In the genomic region with DNA sequence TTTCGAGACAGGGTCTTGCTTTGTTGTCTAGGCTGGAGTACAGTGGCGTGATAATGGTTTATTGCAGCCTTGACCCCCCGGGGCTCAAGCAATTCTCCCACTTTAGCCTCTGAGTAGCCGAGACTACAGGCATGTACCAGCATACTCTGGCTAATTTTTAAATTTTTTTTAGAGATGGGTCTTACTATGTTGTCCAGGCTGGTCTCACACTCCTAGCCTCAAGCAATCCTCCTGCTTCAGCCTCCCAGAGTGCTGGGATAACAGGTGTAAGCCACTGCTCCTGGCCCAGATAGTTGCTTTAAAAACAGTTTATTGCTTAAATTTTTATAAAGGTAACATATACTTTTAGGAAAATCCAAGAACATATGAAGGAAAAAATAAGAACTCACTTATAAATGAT, we compare ENCODE assay signal across 25 cellular contexts. TPM values are rescaled to one million over a fixed set of nuclear protein-coding genes. Genes with fewer than 3 reads are reported as not detected.
"Had no signal": no experiment of that assay in that cellular context is flagged by ENCODE, and none has a peak within 500 bp of the region (broad histone marks: within the 10 kb centered on the region; RNA-seq: fewer than 3 reads in every experiment).

No MANE protein-coding gene starts in this region.

- H3K4me3 Mint-ChIP-seq: naive thymus-derived CD8-positive, alpha-beta T cell had no signal

- H3K36me3 ChIP-seq: colonic mucosa, heart left ventricle, neutrophil, tibial artery had no signal

- H3K4me1 ChIP-seq: tibial artery had no signal

- H3K27me3 ChIP-seq: colonic mucosa, heart left ventricle, tibial artery had no signal

- H3K9me3 ChIP-seq: colonic mucosa, mucosa of descending colon, neutrophil, tibial artery had no signal

- H3K36me3 Mint-ChIP-seq: naive thymus-derived CD8-positive, alpha-beta T cell had no signal

- H3K27ac ChIP-seq: colonic mucosa, heart left ventricle, neutrophil, tibial artery had no signal

- DNase-seq: cerebellar nuclear complex; colonic mucosa; effector CD4-positive, alpha-beta T cell; heart left ventricle; hippocampal formation; kidney glomerular epithelial cell; mucosa of descending colon; right cardiac atrium; small intestine; stimulated activated CD4-positive, alpha-beta T cell treated with anti-CD3 and anti-CD28 coated beads, Interleukin-2, amount 100 ng/mL, for 48 hours; stimulated activated naive CD4-positive, alpha-beta T cell treated with Interleukin-2 at 50 U/mL for 16 hours; tibial artery had no signal

- ATAC-seq: esophagus mucosa; heart left ventricle; mucosa of descending colon; naive thymus-derived CD8-positive, alpha-beta T cell; right cardiac atrium had no signal

- H3K4me3 ChIP-seq: colonic mucosa, heart left ventricle, mucosa of descending colon, tibial artery had no signal

RNA-seq across cellular contexts. Expression of gene NEURL1, which starts 26.3 kb away (rescaled TPM):
- total RNA-seq: fibroblast of lung, lung microvascular endothelial cell, osteoblast had no signal

RNA-seq across cellular contexts. Expression of gene CALHM3, which starts 40.8 kb away (rescaled TPM):
- total RNA-seq: colonic mucosa; dermis microvascular lymphatic vessel endothelial cell; esophagus mucosa; fibroblast of lung; frontal cortex; glomerular endothelial cell; heart left ventricle; lung microvascular endothelial cell; mucosa of descending colon; naive thymus-derived CD8-positive, alpha-beta T cell; osteoblast; right cardiac atrium; temporal lobe; ureter had no signal
- polyA plus RNA-seq: fibroblast of lung; heart left ventricle; liver; naive thymus-derived CD8-positive, alpha-beta T cell; neural cell; right cardiac atrium; small intestine had no signal
